Comparison of ENCODE assay signal across 9 cellular contexts in genomic region chr12:11758838-11759509, GRCh38.
DNase-seq lines count a peak whose midpoint lies in the region; ATAC-seq and TF ChIP-seq lines count a peak whose summit lies in the region.
"Had no signal": no experiment of that assay in that cellular context is flagged by ENCODE, and none has a peak within 500 bp of the region (broad histone marks: within the 10 kb centered on the region; RNA-seq: fewer than 3 reads in every experiment).

No MANE protein-coding gene starts in this region.

- peaks cover 13% of the 10 kb centered on the region for H3K36me3 Mint-ChIP-seq in HFFc6 (ENCODE audit: low read depth)
- peaks cover 10 to 12% of the 10 kb centered on the region in 2 donors for H3K36me3 Mint-ChIP-seq in naive B cell
- peaks cover 3% of the 10 kb centered on the region; the same call in 1 of the 2 replicates for H3K36me3 Mint-ChIP-seq in WTC11

- peak overlapping the region; percentile 56 for H3K27ac Mint-ChIP-seq in HFFc6
- H3K27ac Mint-ChIP-seq in naive B cell: peak overlapping the region; percentile 84 to 95 (median 92)
- no peak overlapping the region for H3K27ac Mint-ChIP-seq in WTC11

- H3F3A ChIP-seq in DOHH2 (ENCODE audit: control insufficient read depth, insufficient read depth): 0 out of 2 replicates have a peak, but pooled peaks cover 9% of the 10 kb centered on the region

- intact Hi-C loops in body of pancreas (cut with DNase I): no loop called here

- no peaks in the 10 kb centered on the region for H4K20me1 ChIP-seq in DOHH2 (ENCODE audit: control insufficient read depth, insufficient read depth, low read depth, low read length)

- no peaks in the 10 kb centered on the region; the same call in 1 of the 2 replicates for H3K36me3 ChIP-seq in DOHH2 (ENCODE audit: control insufficient read depth, low read length)
- H3K36me3 ChIP-seq in body of pancreas (replicated peaks in 1 of 2; ENCODE audit: insufficient read depth in 1 of 2, low read depth in 2 of 2): no peaks in the 10 kb centered on the region

- H3K4me1 Mint-ChIP-seq in HFFc6 (ENCODE audit: low read depth) (peaks cover 59% of the 10 kb centered on the region), naive B cell (peaks cover 41 to 60% (median 58%) of the 10 kb centered on the region in 3 donors), WTC11 (peaks cover 35% of the 10 kb centered on the region)

- no peak for DNase-seq in HFFc6
- peak in 1 of 4 donors; percentile 50 for DNase-seq in body of pancreas
- DNase-seq in naive B cell: no peak
- no peak for DNase-seq in DMS53 (lab: John Stamatoyannopoulos, UW)
- DNase-seq in SK-N-DZ (ENCODE audit: low spot score): no peak
- DNase-seq in WTC11 (ENCODE audit: low spot score): no peak
- DNase-seq in NCI-H2171 treated with DMSO at 0.1 percent for 48 hours (lab: John Stamatoyannopoulos, UW): no peak

- peak overlapping the region; percentile 63 for H3K4me3 ChIP-seq in DOHH2 (ENCODE audit: low read length)
- H3K4me3 ChIP-seq in body of pancreas: no peak overlapping the region

- TF ChIP-seq POLR2A in body of pancreas (IDR thresholded peaks at IDR 0.05): no peak

- no peaks in the 10 kb centered on the region for H3K9me3 ChIP-seq in DOHH2 (ENCODE audit: control insufficient read depth, insufficient read depth, low read length)
- no peaks in the 10 kb centered on the region for H3K9me3 ChIP-seq in body of pancreas

- H3K9me3 Mint-ChIP-seq in HFFc6 (no peaks in the 10 kb centered on the region), naive B cell (no peaks in the 10 kb centered on the region), WTC11 (no peaks in the 10 kb centered on the region)

- peak overlapping the region; percentile 65 for H3K4me2 ChIP-seq in DOHH2 (ENCODE audit: low read length)

- H3K4me1 ChIP-seq in DOHH2 (ENCODE audit: control insufficient read depth, low read length): peaks cover 61% of the 10 kb centered on the region
- H3K4me1 ChIP-seq in body of pancreas: peaks cover 24% of the 10 kb centered on the region

- peak overlapping the region; percentile 83 for H3K27ac ChIP-seq in DOHH2 (ENCODE audit: low read depth, low read length)
- peak overlapping the region in 3 of 4 donors; percentile 27 to 44 (median 33) for H3K27ac ChIP-seq in body of pancreas

- WGBS in body of pancreas, 2 donors: 56 to 64% methylated on average over 10 of the region's 10 CpGs

- POLR2A ChIA-PET in WTC11 (lab: Charles Lee): no interaction called here

- no peaks in the 10 kb centered on the region for H3K9me2 ChIP-seq in DOHH2 (replicated peaks; ENCODE audit: control insufficient read depth, low read length)

- CTCF ChIA-PET in WTC11 (lab: Charles Lee): interaction anchor here (1.1 to 1.8 kb wide), 3 partner anchors 15 to 178 kb away, joined by 4 to 9 read pairs (median 4); no protein-coding TSS in a partner anchor

- no peak overlapping the region; the same call in 1 of the 2 replicates for H3K4me3 Mint-ChIP-seq in HFFc6
- peak overlapping the region in 6 of 8 donors; percentile 23 to 78 (median 60) for H3K4me3 Mint-ChIP-seq in naive B cell
- no peak overlapping the region for H3K4me3 Mint-ChIP-seq in WTC11

- H3K27me3 ChIP-seq in DOHH2 (ENCODE audit: control insufficient read depth, low read length): no peaks in the 10 kb centered on the region
- H3K27me3 ChIP-seq in body of pancreas: no peaks in the 10 kb centered on the region

- ATAC-seq in body of pancreas (no peak), naive B cell (ENCODE audit: low read depth in 2 of 2) (peak; percentile 69), WTC11 (no peak)
- ATAC-seq: Panc1 had no signal

- TF ChIP-seq CTCF in DOHH2 (IDR thresholded peaks at IDR 0.05; ENCODE audit: low read depth, low read length, poor library complexity, severe bottlenecking) (no peak), HFFc6 (IDR thresholded peaks at IDR 0.05) (no peak), body of pancreas (IDR thresholded peaks at IDR 0.05) (no peak), WTC11 (IDR thresholded peaks at IDR 0.05) (no peak)

- no peaks in the 10 kb centered on the region for H3K79me2 ChIP-seq in DOHH2 (ENCODE audit: control insufficient read depth, low read length)

- H3K27me3 Mint-ChIP-seq in HFFc6 (ENCODE audit: insufficient read depth) (no peaks in the 10 kb centered on the region), naive B cell (no peaks in the 10 kb centered on the region), WTC11 (ENCODE audit: low read depth) (no peaks in the 10 kb centered on the region)

TF ChIP-seq in WTC11, 78 proteins besides CTCF, POLR2A, EP300 and RAD21:
- TF ChIP-seq ARID4B (CRISPR knock-in tag; IDR thresholded peaks at IDR 0.05; ENCODE audit: borderline replicate concordance) (no peak), FOXJ3 (CRISPR knock-in tag; IDR thresholded peaks at IDR 0.05; ENCODE audit: borderline replicate concordance) (no peak), MXD4 (CRISPR knock-in tag; IDR thresholded peaks at IDR 0.05; ENCODE audit: borderline replicate concordance) (no peak), RELA (CRISPR knock-in tag; IDR thresholded peaks at IDR 0.05; ENCODE audit: borderline replicate concordance) (no peak), ZNF219 (CRISPR knock-in tag; IDR thresholded peaks at IDR 0.05; ENCODE audit: borderline replicate concordance) (no peak)
TF ChIP-seq in WTC11: peak in this region for 0.

Comparison
In these comparisons a context has a peak if more than half of its experiments do, and no peak if none do; other contexts are left out.
1. H3K4me3 Mint-ChIP-seq: peak in naive B cell (6 of 8); none in HFFc6 (single experiment) and WTC11 (single experiment).
2. ATAC-seq: peak in naive B cell (2 of 2); none in body of pancreas (single experiment) and WTC11 (single experiment).